1 cellular context compared by ENCODE assay signal in genomic region chr2:61176755-61177726, GRCh38.
TF ChIP-seq lines count a peak whose summit lies in the region.

No MANE protein-coding gene starts in this region.

TF ChIP-seq in K562, 482 proteins besides CTCF, POLR2A, EP300 and RAD21 (continued from another document and continues in another):
- TF ChIP-seq SAP30 (IDR thresholded peaks at IDR 0.05; ENCODE audit: borderline replicate concordance, insufficient read depth, low read depth, low read length, poor library complexity, severe bottlenecking) (no peak), PHF21A (IDR thresholded peaks at IDR 0.05; ENCODE audit: borderline replicate concordance, low read depth) (no peak), ZFP36 (IDR thresholded peaks at IDR 0.05; ENCODE audit: low read depth, low read length, partially characterized antibody) (no peak), ZNF316 (IDR thresholded peaks at IDR 0.05) (0 out of 2 replicates have a peak, but pooled peaks have one; percentile 6), CHD1 (IDR thresholded peaks at IDR 0.05; ENCODE audit: low read length) (no peak), CBX5 (IDR thresholded peaks at IDR 0.05; ENCODE audit: borderline replicate concordance, low read depth) (no peak), SIN3B (IDR thresholded peaks at IDR 0.05; ENCODE audit: low read depth) (peak; percentile 41; the same call in 1 of the 2 replicates), AFF4 (CRISPR knock-in tag; IDR thresholded peaks at IDR 0.05) (peak; percentile 88), NRF1 (conservative IDR thresholded peaks at IDR 0.05 in 1 of 2, IDR thresholded peaks at IDR 0.05 in 1 of 2) (peak; percentile 65 to 73), KLF1 (tag; IDR thresholded peaks at IDR 0.05) (peak; percentile 20; the same call in 1 of the 2 replicates), ARID2 (IDR thresholded peaks at IDR 0.05) (no peak), ZNF408 (CRISPR knock-in tag; IDR thresholded peaks at IDR 0.05; ENCODE audit: low read depth) (no peak), ZNF277 (CRISPR knock-in tag; IDR thresholded peaks at IDR 0.05; ENCODE audit: borderline replicate concordance) (no peak), MLLT1 (IDR thresholded peaks at IDR 0.05) (peak in 1 of 2 experiments; percentile 85; a peak in 2 of 4 replicates), CAMTA2 (CRISPR knock-in tag; conservative IDR thresholded peaks at IDR 0.05) (no peak), BRD4 (IDR thresholded peaks at IDR 0.05) (peak; percentile 45; the same call in 1 of the 2 replicates), BACH1 (tag; IDR thresholded peaks at IDR 0.05) (no peak; the same call in 1 of the 2 replicates), IRF9 (tag; IDR thresholded peaks at IDR 0.05) (no peak), SP1 (CRISPR knock-in tag; IDR thresholded peaks at IDR 0.05) (peak; percentile 87), MCM2 (IDR thresholded peaks at IDR 0.05; ENCODE audit: low read depth) (no peak), CREB5 (CRISPR knock-in tag; IDR thresholded peaks at IDR 0.05) (no peak), ZNF589 (CRISPR knock-in tag; IDR thresholded peaks at IDR 0.05; ENCODE audit: low read depth) (peak; percentile 85), ZZZ3 (IDR thresholded peaks at IDR 0.05) (no peak), ZNF518B (CRISPR knock-in tag; IDR thresholded peaks at IDR 0.05) (no peak), ASH1L (IDR thresholded peaks at IDR 0.05; ENCODE audit: borderline replicate concordance, low read depth, partially characterized antibody) (no peak), PRDM10 (IDR thresholded peaks at IDR 0.05; ENCODE audit: partially characterized antibody) (no peak), FUS (optimal IDR thresholded peaks at IDR 0.05; ENCODE audit: low read depth, low read length) (no peak), NFYB (IDR thresholded peaks at IDR 0.05; ENCODE audit: extremely low read depth, insufficient read length) (no peak), CCNT2 (IDR thresholded peaks at IDR 0.05; ENCODE audit: borderline replicate concordance, extremely low read depth, insufficient read length, low read depth, low read length) (peak; percentile 92), GABPA (tag; conservative IDR thresholded peaks at IDR 0.05; ENCODE audit: low read depth) (peak; percentile 87), BCOR (IDR thresholded peaks at IDR 0.05) (0 out of 2 replicates have a peak, but pooled peaks have one; percentile 46), ARID4B (CRISPR knock-in tag; IDR thresholded peaks at IDR 0.05) (peak; percentile 79; the same call in 1 of the 2 replicates)
